In genomic region chr16:87324411-87325275, GRCh38 we compare ENCODE assay signal across 1 cellular context.
TF ChIP-seq lines count a peak whose summit lies in the region.

No MANE protein-coding gene starts in this region.

TF ChIP-seq in HepG2, 621 proteins besides CTCF, POLR2A, EP300 and RAD21 (continued from another document and continues in another):
- TF ChIP-seq, protein P1, sequence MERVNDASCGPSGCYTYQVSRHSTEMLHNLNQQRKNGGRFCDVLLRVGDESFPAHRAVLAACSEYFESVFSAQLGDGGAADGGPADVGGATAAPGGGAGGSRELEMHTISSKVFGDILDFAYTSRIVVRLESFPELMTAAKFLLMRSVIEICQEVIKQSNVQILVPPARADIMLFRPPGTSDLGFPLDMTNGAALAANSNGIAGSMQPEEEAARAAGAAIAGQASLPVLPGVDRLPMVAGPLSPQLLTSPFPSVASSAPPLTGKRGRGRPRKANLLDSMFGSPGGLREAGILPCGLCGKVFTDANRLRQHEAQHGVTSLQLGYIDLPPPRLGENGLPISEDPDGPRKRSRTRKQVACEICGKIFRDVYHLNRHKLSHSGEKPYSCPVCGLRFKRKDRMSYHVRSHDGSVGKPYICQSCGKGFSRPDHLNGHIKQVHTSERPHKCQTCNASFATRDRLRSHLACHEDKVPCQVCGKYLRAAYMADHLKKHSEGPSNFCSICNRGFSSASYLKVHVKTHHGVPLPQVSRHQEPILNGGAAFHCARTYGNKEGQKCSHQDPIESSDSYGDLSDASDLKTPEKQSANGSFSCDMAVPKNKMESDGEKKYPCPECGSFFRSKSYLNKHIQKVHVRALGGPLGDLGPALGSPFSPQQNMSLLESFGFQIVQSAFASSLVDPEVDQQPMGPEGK (CRISPR knock-in tag; IDR thresholded peaks at IDR 0.05) = peak; percentile 71
- TF ChIP-seq FUBP1 (CRISPR knock-in tag; IDR thresholded peaks at IDR 0.05; ENCODE audit: borderline replicate concordance) (no peak), RFX5 (IDR thresholded peaks at IDR 0.05; ENCODE audit: low read depth, low read length) (0 out of 2 replicates have a peak, but pooled peaks have one; percentile 14), XRCC5 (optimal IDR thresholded peaks at IDR 0.05; ENCODE audit: low read length) (peak; percentile 59), ELF1 (CRISPR knock-in tag; IDR thresholded peaks at IDR 0.05) (no peak), ZNF737 (CRISPR knock-in tag; IDR thresholded peaks at IDR 0.05; ENCODE audit: borderline replicate concordance) (peak; percentile 51; the same call in 1 of the 2 replicates), SMARCC2 (IDR thresholded peaks at IDR 0.05) (no peak), REXO4 (CRISPR knock-in tag; IDR thresholded peaks at IDR 0.05; ENCODE audit: borderline replicate concordance) (no peak), NR0B2 (CRISPR knock-in tag; IDR thresholded peaks at IDR 0.05) (no peak), ZNF747 (CRISPR knock-in tag; IDR thresholded peaks at IDR 0.05; ENCODE audit: borderline replicate concordance) (no peak), JUNB (CRISPR knock-in tag; IDR thresholded peaks at IDR 0.05; ENCODE audit: borderline replicate concordance) (no peak), ZNF788 (CRISPR knock-in tag; IDR thresholded peaks at IDR 0.05; ENCODE audit: borderline replicate concordance) (peak; percentile 50; the same call in 1 of the 2 replicates), ZFY (CRISPR knock-in tag; IDR thresholded peaks at IDR 0.05) (no peak), ZNF33A (CRISPR knock-in tag; IDR thresholded peaks at IDR 0.05; ENCODE audit: borderline replicate concordance) (no peak), ZNF496 (CRISPR knock-in tag; IDR thresholded peaks at IDR 0.05; ENCODE audit: insufficient replicate concordance) (no peak), CBX1 (IDR thresholded peaks at IDR 0.05; ENCODE audit: low read depth) (no peak), ZNF839 (CRISPR knock-in tag; IDR thresholded peaks at IDR 0.05; ENCODE audit: borderline replicate concordance) (no peak), KAT2B (IDR thresholded peaks at IDR 0.05; ENCODE audit: borderline replicate concordance, low read depth, low read length) (no peak), NCOA1 (CRISPR knock-in tag; IDR thresholded peaks at IDR 0.05) (no peak), GFI1 (CRISPR knock-in tag; IDR thresholded peaks at IDR 0.05; ENCODE audit: borderline replicate concordance) (no peak), IKZF1 (IDR thresholded peaks at IDR 0.05) (no peak), CEBPG (CRISPR knock-in tag; IDR thresholded peaks at IDR 0.05) (no peak), ELF3 (CRISPR knock-in tag; IDR thresholded peaks at IDR 0.05) (no peak), NR1H2 (CRISPR knock-in tag; IDR thresholded peaks at IDR 0.05; ENCODE audit: borderline replicate concordance, low read depth) (no peak), ZIK1 (CRISPR knock-in tag; IDR thresholded peaks at IDR 0.05; ENCODE audit: borderline replicate concordance, low read depth) (no peak), NCOA2 (CRISPR knock-in tag; IDR thresholded peaks at IDR 0.05) (no peak), MTA3 (CRISPR knock-in tag; IDR thresholded peaks at IDR 0.05) (no peak), FOXC1 (CRISPR knock-in tag; IDR thresholded peaks at IDR 0.05; ENCODE audit: borderline replicate concordance) (no peak), IRX3 (CRISPR knock-in tag; IDR thresholded peaks at IDR 0.05; ENCODE audit: borderline replicate concordance, low read depth) (no peak), ZNF543 (CRISPR knock-in tag; IDR thresholded peaks at IDR 0.05) (no peak), ETV5 (CRISPR knock-in tag; IDR thresholded peaks at IDR 0.05; ENCODE audit: borderline replicate concordance) (no peak), SOX6 (IDR thresholded peaks at IDR 0.05) (no peak), SOX6 (CRISPR knock-in tag; IDR thresholded peaks at IDR 0.05) (no peak), ZNF891 (CRISPR knock-in tag; IDR thresholded peaks at IDR 0.05) (peak; percentile 56; the same call in 1 of the 2 replicates), PHB2 (IDR thresholded peaks at IDR 0.05; ENCODE audit: partially characterized antibody) (no peak), MIER2 (CRISPR knock-in tag; IDR thresholded peaks at IDR 0.05) (no peak), HNRNPL (IDR thresholded peaks at IDR 0.05; ENCODE audit: low read depth, low read length) (peak; percentile 88), POLR2AphosphoS2 (IDR thresholded peaks at IDR 0.05; ENCODE audit: low read depth, low read length) (no peak; the same call in 1 of the 2 replicates), PAX8 (CRISPR knock-in tag; IDR thresholded peaks at IDR 0.05; ENCODE audit: borderline replicate concordance) (no peak), ZBTB7A (CRISPR knock-in tag; IDR thresholded peaks at IDR 0.05) (peak; percentile 35; the same call in 1 of the 2 replicates)
- TF ChIP-seq, protein P2, sequence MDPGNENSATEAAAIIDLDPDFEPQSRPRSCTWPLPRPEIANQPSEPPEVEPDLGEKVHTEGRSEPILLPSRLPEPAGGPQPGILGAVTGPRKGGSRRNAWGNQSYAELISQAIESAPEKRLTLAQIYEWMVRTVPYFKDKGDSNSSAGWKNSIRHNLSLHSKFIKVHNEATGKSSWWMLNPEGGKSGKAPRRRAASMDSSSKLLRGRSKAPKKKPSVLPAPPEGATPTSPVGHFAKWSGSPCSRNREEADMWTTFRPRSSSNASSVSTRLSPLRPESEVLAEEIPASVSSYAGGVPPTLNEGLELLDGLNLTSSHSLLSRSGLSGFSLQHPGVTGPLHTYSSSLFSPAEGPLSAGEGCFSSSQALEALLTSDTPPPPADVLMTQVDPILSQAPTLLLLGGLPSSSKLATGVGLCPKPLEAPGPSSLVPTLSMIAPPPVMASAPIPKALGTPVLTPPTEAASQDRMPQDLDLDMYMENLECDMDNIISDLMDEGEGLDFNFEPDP (CRISPR knock-in tag; conservative IDR thresholded peaks at IDR 0.05) = no peak
- TF ChIP-seq, protein P3, sequence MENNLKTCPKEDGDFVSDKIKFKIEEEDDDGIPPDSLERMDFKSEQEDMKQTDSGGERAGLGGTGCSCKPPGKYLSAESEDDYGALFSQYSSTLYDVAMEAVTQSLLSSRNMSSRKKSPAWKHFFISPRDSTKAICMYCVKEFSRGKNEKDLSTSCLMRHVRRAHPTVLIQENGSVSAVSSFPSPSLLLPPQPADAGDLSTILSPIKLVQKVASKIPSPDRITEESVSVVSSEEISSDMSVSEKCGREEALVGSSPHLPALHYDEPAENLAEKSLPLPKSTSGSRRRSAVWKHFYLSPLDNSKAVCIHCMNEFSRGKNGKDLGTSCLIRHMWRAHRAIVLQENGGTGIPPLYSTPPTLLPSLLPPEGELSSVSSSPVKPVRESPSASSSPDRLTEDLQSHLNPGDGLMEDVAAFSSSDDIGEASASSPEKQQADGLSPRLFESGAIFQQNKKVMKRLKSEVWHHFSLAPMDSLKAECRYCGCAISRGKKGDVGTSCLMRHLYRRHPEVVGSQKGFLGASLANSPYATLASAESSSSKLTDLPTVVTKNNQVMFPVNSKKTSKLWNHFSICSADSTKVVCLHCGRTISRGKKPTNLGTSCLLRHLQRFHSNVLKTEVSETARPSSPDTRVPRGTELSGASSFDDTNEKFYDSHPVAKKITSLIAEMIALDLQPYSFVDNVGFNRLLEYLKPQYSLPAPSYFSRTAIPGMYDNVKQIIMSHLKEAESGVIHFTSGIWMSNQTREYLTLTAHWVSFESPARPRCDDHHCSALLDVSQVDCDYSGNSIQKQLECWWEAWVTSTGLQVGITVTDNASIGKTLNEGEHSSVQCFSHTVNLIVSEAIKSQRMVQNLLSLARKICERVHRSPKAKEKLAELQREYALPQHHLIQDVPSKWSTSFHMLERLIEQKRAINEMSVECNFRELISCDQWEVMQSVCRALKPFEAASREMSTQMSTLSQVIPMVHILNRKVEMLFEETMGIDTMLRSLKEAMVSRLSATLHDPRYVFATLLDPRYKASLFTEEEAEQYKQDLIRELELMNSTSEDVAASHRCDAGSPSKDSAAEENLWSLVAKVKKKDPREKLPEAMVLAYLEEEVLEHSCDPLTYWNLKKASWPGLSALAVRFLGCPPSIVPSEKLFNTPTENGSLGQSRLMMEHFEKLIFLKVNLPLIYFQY (CRISPR knock-in tag; IDR thresholded peaks at IDR 0.05; ENCODE audit: borderline replicate concordance) = no peak
- TF ChIP-seq, protein P4, sequence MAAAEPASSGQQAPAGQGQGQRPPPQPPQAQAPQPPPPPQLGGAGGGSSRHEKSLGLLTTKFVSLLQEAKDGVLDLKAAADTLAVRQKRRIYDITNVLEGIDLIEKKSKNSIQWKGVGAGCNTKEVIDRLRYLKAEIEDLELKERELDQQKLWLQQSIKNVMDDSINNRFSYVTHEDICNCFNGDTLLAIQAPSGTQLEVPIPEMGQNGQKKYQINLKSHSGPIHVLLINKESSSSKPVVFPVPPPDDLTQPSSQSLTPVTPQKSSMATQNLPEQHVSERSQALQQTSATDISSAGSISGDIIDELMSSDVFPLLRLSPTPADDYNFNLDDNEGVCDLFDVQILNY (CRISPR knock-in tag; conservative IDR thresholded peaks at IDR 0.05) = no peak
- TF ChIP-seq, protein P5, sequence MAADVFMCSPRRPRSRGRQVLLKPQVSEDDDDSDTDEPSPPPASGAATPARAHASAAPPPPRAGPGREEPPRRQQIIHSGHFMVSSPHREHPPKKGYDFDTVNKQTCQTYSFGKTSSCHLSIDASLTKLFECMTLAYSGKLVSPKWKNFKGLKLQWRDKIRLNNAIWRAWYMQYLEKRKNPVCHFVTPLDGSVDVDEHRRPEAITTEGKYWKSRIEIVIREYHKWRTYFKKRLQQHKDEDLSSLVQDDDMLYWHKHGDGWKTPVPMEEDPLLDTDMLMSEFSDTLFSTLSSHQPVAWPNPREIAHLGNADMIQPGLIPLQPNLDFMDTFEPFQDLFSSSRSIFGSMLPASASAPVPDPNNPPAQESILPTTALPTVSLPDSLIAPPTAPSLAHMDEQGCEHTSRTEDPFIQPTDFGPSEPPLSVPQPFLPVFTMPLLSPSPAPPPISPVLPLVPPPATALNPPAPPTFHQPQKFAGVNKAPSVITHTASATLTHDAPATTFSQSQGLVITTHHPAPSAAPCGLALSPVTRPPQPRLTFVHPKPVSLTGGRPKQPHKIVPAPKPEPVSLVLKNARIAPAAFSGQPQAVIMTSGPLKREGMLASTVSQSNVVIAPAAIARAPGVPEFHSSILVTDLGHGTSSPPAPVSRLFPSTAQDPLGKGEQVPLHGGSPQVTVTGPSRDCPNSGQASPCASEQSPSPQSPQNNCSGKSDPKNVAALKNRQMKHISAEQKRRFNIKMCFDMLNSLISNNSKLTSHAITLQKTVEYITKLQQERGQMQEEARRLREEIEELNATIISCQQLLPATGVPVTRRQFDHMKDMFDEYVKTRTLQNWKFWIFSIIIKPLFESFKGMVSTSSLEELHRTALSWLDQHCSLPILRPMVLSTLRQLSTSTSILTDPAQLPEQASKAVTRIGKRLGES (CRISPR knock-in tag; IDR thresholded peaks at IDR 0.05; ENCODE audit: borderline replicate concordance) = no peak
- TF ChIP-seq, protein P6, sequence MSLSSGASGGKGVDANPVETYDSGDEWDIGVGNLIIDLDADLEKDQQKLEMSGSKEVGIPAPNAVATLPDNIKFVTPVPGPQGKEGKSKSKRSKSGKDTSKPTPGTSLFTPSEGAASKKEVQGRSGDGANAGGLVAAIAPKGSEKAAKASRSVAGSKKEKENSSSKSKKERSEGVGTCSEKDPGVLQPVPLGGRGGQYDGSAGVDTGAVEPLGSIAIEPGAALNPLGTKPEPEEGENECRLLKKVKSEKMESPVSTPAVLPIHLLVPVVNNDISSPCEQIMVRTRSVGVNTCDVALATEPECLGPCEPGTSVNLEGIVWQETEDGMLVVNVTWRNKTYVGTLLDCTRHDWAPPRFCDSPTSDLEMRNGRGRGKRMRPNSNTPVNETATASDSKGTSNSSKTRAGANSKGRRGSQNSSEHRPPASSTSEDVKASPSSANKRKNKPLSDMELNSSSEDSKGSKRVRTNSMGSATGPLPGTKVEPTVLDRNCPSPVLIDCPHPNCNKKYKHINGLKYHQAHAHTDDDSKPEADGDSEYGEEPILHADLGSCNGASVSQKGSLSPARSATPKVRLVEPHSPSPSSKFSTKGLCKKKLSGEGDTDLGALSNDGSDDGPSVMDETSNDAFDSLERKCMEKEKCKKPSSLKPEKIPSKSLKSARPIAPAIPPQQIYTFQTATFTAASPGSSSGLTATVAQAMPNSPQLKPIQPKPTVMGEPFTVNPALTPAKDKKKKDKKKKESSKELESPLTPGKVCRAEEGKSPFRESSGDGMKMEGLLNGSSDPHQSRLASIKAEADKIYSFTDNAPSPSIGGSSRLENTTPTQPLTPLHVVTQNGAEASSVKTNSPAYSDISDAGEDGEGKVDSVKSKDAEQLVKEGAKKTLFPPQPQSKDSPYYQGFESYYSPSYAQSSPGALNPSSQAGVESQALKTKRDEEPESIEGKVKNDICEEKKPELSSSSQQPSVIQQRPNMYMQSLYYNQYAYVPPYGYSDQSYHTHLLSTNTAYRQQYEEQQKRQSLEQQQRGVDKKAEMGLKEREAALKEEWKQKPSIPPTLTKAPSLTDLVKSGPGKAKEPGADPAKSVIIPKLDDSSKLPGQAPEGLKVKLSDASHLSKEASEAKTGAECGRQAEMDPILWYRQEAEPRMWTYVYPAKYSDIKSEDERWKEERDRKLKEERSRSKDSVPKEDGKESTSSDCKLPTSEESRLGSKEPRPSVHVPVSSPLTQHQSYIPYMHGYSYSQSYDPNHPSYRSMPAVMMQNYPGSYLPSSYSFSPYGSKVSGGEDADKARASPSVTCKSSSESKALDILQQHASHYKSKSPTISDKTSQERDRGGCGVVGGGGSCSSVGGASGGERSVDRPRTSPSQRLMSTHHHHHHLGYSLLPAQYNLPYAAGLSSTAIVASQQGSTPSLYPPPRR (CRISPR knock-in tag; IDR thresholded peaks at IDR 0.05; ENCODE audit: borderline replicate concordance) = no peak
- TF ChIP-seq, protein P7, sequence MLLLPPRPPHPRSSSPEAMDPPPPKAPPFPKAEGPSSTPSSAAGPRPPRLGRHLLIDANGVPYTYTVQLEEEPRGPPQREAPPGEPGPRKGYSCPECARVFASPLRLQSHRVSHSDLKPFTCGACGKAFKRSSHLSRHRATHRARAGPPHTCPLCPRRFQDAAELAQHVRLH (CRISPR knock-in tag; IDR thresholded peaks at IDR 0.05; ENCODE audit: borderline replicate concordance, low read depth) = no peak
